8 cellular contexts compared by ENCODE assay signal in genomic region chr16:27318399-27319256, GRCh38. TPM values are rescaled to one million over a fixed set of nuclear protein-coding genes. Genes with fewer than 3 reads are reported as not detected.
DNase-seq lines count a peak whose midpoint lies in the region; ATAC-seq and TF ChIP-seq lines count a peak whose summit lies in the region.

No MANE protein-coding gene starts in this region.

- CTCF ChIA-PET in OCI-LY7 (lab: Charles Lee; ENCODE audit: unreplicated experiment): interaction anchor here (0.8 kb wide), 1 partner anchor 139 kb away, joined by 3 read pairs; no protein-coding TSS in a partner anchor

- no peak overlapping the region for H2AFZ ChIP-seq in OCI-LY7 (ENCODE audit: low read length)

- peaks cover 4% of the 10 kb centered on the region; the same call in 1 of the 2 replicates for H4K20me1 ChIP-seq in OCI-LY7 (ENCODE audit: insufficient read depth, low read length)

- intact Hi-C loops in OCI-LY7 (cut with micrococcal nuclease; ENCODE audit: unreplicated experiment): loop anchor here (5.0 kb wide), 3 partner anchors 49 to 141 kb away; no protein-coding TSS in a partner anchor

- no peaks in the 10 kb centered on the region for H3K9me2 ChIP-seq in OCI-LY7 (ENCODE audit: insufficient read depth, low read length)

- BruUV-seq in OCI-LY7 (replicated peaks; lab: Mats Ljungman, UMichigan): no TSS peak

- no peak for ATAC-seq in GM21423 (IDR thresholded peaks at IDR 0.05; ENCODE audit: unreplicated experiment)

- no peak overlapping the region for H3K27ac ChIP-seq in OCI-LY7 (ENCODE audit: low read depth, low read length, poor library complexity, severe bottlenecking)

- DNase-seq in GM10266 (ENCODE audit: extremely low spot score) (peak; percentile 62), OCI-LY7 (ENCODE audit: low spot score) (peak; percentile 56), kidney tubule cell (ENCODE audit: low spot score) (peak; percentile 38), MG63 (no peak)
- DNase-seq in activated naive CD4-positive, alpha-beta T cell treated with anti-CD3 and anti-CD28 coated beads, Interleukin-2, amount 50 U/mL, for 16 hours: peak; percentile 62
- DNase-seq in stimulated activated CD4-positive, alpha-beta T cell treated with anti-CD3 and anti-CD28 coated beads, Interleukin-4, amount 100 ng/mL, for 48 hours (ENCODE audit: low read depth in 2 of 2): peak; percentile 35 to 48
- DNase-seq in effector CD8-positive, alpha-beta T cell (lab: John Stamatoyannopoulos, UW): no peak

- H3K9me3 ChIP-seq in OCI-LY7 (ENCODE audit: low read length) (no peaks in the 10 kb centered on the region), MG63 (no peaks in the 10 kb centered on the region)

- H3K36me3 ChIP-seq in OCI-LY7 (ENCODE audit: insufficient read depth, low read length) (no peaks in the 10 kb centered on the region; the same call in 1 of the 2 replicates), MG63 (peaks cover 26% of the 10 kb centered on the region)

- H3K4me1 ChIP-seq in OCI-LY7 (ENCODE audit: insufficient read depth, low read length, poor library complexity, severe bottlenecking): peaks cover 48% of the 10 kb centered on the region

- TF ChIP-seq CTCF in GM10266 (IDR thresholded peaks at IDR 0.05; ENCODE audit: control insufficient read depth, insufficient read depth, low read depth, missing control alignments) (no peak), OCI-LY7 (conservative IDR thresholded peaks at IDR 0.05; ENCODE audit: low read length) (no peak)

- peak overlapping the region; percentile 35 for H3K4me3 ChIP-seq in OCI-LY7 (ENCODE audit: low read depth, low read length, poor library complexity, severe bottlenecking)
- no peak overlapping the region for H3K4me3 ChIP-seq in MG63

- peaks cover 42% of the 10 kb centered on the region for H3K79me2 ChIP-seq in OCI-LY7 (ENCODE audit: insufficient read depth, low read depth, low read length)

- H3K4me2 ChIP-seq in OCI-LY7 (ENCODE audit: low read length): peak overlapping the region; percentile 94

- H3K27me3 ChIP-seq in MG63: no peaks in the 10 kb centered on the region

- POLR2A ChIA-PET in OCI-LY7 (lab: Charles Lee): interaction anchor here (1.2 to 2.4 kb wide), 3 partner anchors 17 to 82 kb away, joined by 3 to 5 read pairs (median 4); no protein-coding TSS in a partner anchor

RNA-seq across cellular contexts. Expression of gene IL4R, which starts 4.9 kb away (rescaled TPM):
- 33.0 and 82.8 TPM in 2 replicates for total RNA-seq in OCI-LY7 (2014; rRNA removed; shearing (Covaris generic))
- total RNA-seq in OCI-LY7 (2022): 73.1 and 101 TPM in 2 replicates
- total RNA-seq in MG63 (2014; rRNA removed; shearing (Covaris generic); ENCODE audit: low replicate concordance): 26.1 and 40.9 TPM in 2 replicates

RNA-seq across cellular contexts. Expression of gene NSMCE1, which starts 50.1 kb away (rescaled TPM):
- 51.1 and 52.1 TPM in 2 replicates for total RNA-seq in OCI-LY7 (2014; rRNA removed; shearing (Covaris generic))
- 84.0 and 89.4 TPM in 2 replicates for total RNA-seq in OCI-LY7 (2022)
- total RNA-seq in MG63 (2014; rRNA removed; shearing (Covaris generic); ENCODE audit: low replicate concordance): 51.7 and 66.6 TPM in 2 replicates

Comparison
In these comparisons a context has a peak if more than half of its experiments do, and no peak if none do; other contexts are left out.
1. DNase-seq: peak in GM10266 (single experiment), OCI-LY7 (single experiment), activated naive CD4-positive, alpha-beta T cell treated with anti-CD3 and anti-CD28 coated beads, Interleukin-2, amount 50 U/mL, for 16 hours (single experiment), kidney tubule cell (single experiment) and stimulated activated CD4-positive, alpha-beta T cell treated with anti-CD3 and anti-CD28 coated beads, Interleukin-4, amount 100 ng/mL, for 48 hours (2 of 2); none in MG63 (single experiment) and effector CD8-positive, alpha-beta T cell (single experiment).